Comparison of ENCODE assay signal across 14 cellular contexts in genomic region chr6:142714956-142715355, GRCh38.
A peak's percentile ranks its signal among the peaks of the same experiment; 100 is the strongest.
DNase-seq lines count a peak whose midpoint lies in the region; ATAC-seq and TF ChIP-seq lines count a peak whose summit lies in the region.
"Had no signal": no experiment of that assay in that cellular context is flagged by ENCODE, and none has a peak within 500 bp of the region (broad histone marks: within the 10 kb centered on the region; RNA-seq: fewer than 3 reads in every experiment).

No MANE protein-coding gene starts in this region.

- H3K4me3 Mint-ChIP-seq in brain (peak overlapping the region in 2 of 5 experiments; percentile 2 to 18), endodermal cell (no peak overlapping the region), T-helper 17 cell (no peak overlapping the region)
- H3K4me3 Mint-ChIP-seq: CD4-positive, alpha-beta memory T cell; HFFc6 had no signal

- TF ChIP-seq CTCF in brain (conservative IDR thresholded peaks at IDR 0.05) (no peak), endodermal cell (conservative IDR thresholded peaks at IDR 0.05) (no peak)

- no peaks in the 10 kb centered on the region for H3K9me3 ChIP-seq in endodermal cell (ENCODE audit: control insufficient read depth, low read length)
- peaks cover 7% of the 10 kb centered on the region for H3K9me3 ChIP-seq in T-helper 17 cell (ENCODE audit: control insufficient read depth, low read length, poor library complexity, severe bottlenecking)

- H3K4me3 ChIP-seq in endodermal cell (ENCODE audit: low read length), result no peak overlapping the region

- DNase-seq in G401 (ENCODE audit: low spot score), result peak; percentile 82
- DNase-seq in endodermal cell, result peak; percentile 46
- no peak for DNase-seq in T-helper 17 cell
- DNase-seq: ACHN; CD4-positive, alpha-beta memory T cell; DMS79; HCEC 1CT; HFFc6; KG1 had no signal

- H3K27ac Mint-ChIP-seq in brain (peak overlapping the region in 3 of 5 experiments; percentile 51 to 98 (median 91)), endodermal cell (no peak overlapping the region), T-helper 17 cell (no peak overlapping the region)
- H3K27ac Mint-ChIP-seq: CD4-positive, alpha-beta memory T cell; HFFc6 had no signal

- ATAC-seq in GM19455 (IDR thresholded peaks at IDR 0.05; ENCODE audit: unreplicated experiment) (no peak), GM21528 (IDR thresholded peaks at IDR 0.05; ENCODE audit: low FRiP score, unreplicated experiment) (no peak), T-helper 17 cell (no peak), HG02885 (IDR thresholded peaks at IDR 0.05; ENCODE audit: poor library complexity, unreplicated experiment) (no peak)

- WGBS in endodermal cell (ENCODE audit: insufficient coverage in 1 of 2, insufficient read length in 1 of 2), 2 experiments, result 85 to 90% methylated on average over 4 to 5 of the region's 5 CpGs

- H3K9ac ChIP-seq in endodermal cell (ENCODE audit: extremely low read depth, low read length, poor library complexity, severe bottlenecking), result no peak overlapping the region

- no peaks in the 10 kb centered on the region for H3K36me3 Mint-ChIP-seq in brain
- no peaks in the 10 kb centered on the region for H3K36me3 Mint-ChIP-seq in endodermal cell (ENCODE audit: low read depth)
- peaks cover 3% of the 10 kb centered on the region for H3K36me3 Mint-ChIP-seq in T-helper 17 cell (ENCODE audit: low read depth)

- in situ Hi-C loops in G401 (cut with HindIII; ENCODE audit: low sequenced_read_pairs), result no loop called here

- H3K9me3 Mint-ChIP-seq in brain (peaks cover 14 to 38% (median 22%) of the 10 kb centered on the region in 5 experiments), endodermal cell (peaks cover 10% of the 10 kb centered on the region)

- no peak overlapping the region for H3K27ac ChIP-seq in endodermal cell (ENCODE audit: low read depth, low read length)
- H3K27ac ChIP-seq: C4-2B had no signal

- H3K4me1 Mint-ChIP-seq in brain (no peaks in the 10 kb centered on the region), endodermal cell (peaks cover 9% of the 10 kb centered on the region), T-helper 17 cell (peaks cover 5% of the 10 kb centered on the region)

- H3K27me3 Mint-ChIP-seq in brain (no peaks in the 10 kb centered on the region), endodermal cell (ENCODE audit: insufficient read depth) (peaks cover 4% of the 10 kb centered on the region), T-helper 17 cell (no peaks in the 10 kb centered on the region)
- H3K27me3 Mint-ChIP-seq: CD4-positive, alpha-beta memory T cell had no signal

- H3K4me1 ChIP-seq in endodermal cell (ENCODE audit: control insufficient read depth, insufficient read depth, low read length), result no peaks in the 10 kb centered on the region

- H3K27me3 ChIP-seq in endodermal cell (ENCODE audit: control insufficient read depth, insufficient read depth, low read length, poor library complexity, severe bottlenecking), result no peaks in the 10 kb centered on the region

- no peaks in the 10 kb centered on the region for H3K36me3 ChIP-seq in endodermal cell (ENCODE audit: control insufficient read depth, insufficient read depth, low read length)

Comparison
In these comparisons a context has a peak if more than half of its experiments do, and no peak if none do; other contexts are left out.
1. DNase-seq: peak in G401 (single experiment) and endodermal cell (single experiment); none in T-helper 17 cell (0 of 3).
2. H3K27ac Mint-ChIP-seq: peak in brain (3 of 5); none in endodermal cell (single experiment) and T-helper 17 cell (single experiment).